ENCODE assay signal across 7 cellular contexts in genomic region chr7:140176271-140176701, GRCh38. TPM values are rescaled to one million over a fixed set of nuclear protein-coding genes. Genes with fewer than 3 reads are reported as not detected.
DNase-seq lines count a peak whose midpoint lies in the region; ATAC-seq and TF ChIP-seq lines count a peak whose summit lies in the region.

No MANE protein-coding gene starts in this region.

- TF ChIP-seq EP300 in gastroesophageal sphincter (IDR thresholded peaks at IDR 0.05): no peak

- no peak for DNase-seq in prostate gland (ENCODE audit: low spot score)
- DNase-seq in NCI-H1105 (lab: John Stamatoyannopoulos, UW): no peak
- DNase-seq in WTC11 (ENCODE audit: low spot score): no peak

- POLR2A ChIA-PET in WTC11 (lab: Charles Lee): interaction anchor here (0.6 kb wide), 1 partner anchor 14 kb away, joined by 3 read pairs; no protein-coding TSS in a partner anchor

- H3K4me1 ChIP-seq in gastroesophageal sphincter: peaks cover 0 to 31% (median 12%) of the 10 kb centered on the region in 3 donors
- H3K4me1 ChIP-seq in prostate gland (replicated peaks): no peaks in the 10 kb centered on the region

- CTCF ChIA-PET in WTC11 (lab: Charles Lee): interaction anchor here (1.0 to 3.4 kb wide), 2 partner anchors 54 to 97 kb away, joined by 3 to 15 read pairs; no protein-coding TSS in a partner anchor

- H3K36me3 Mint-ChIP-seq in WTC11: peaks cover 6% of the 10 kb centered on the region

- no peak for TF ChIP-seq CTCF in WI38 (IDR thresholded peaks at IDR 0.05; ENCODE audit: low read depth, low read length)
- TF ChIP-seq CTCF in gastroesophageal sphincter (IDR thresholded peaks at IDR 0.05): no peak
- TF ChIP-seq CTCF in prostate gland (IDR thresholded peaks at IDR 0.05): no peak
- no peak for TF ChIP-seq CTCF in WTC11 (IDR thresholded peaks at IDR 0.05)

- H3K9me3 ChIP-seq in gastroesophageal sphincter (no peaks in the 10 kb centered on the region), prostate gland (no peaks in the 10 kb centered on the region)

- ATAC-seq in GM18502 (IDR thresholded peaks at IDR 0.05; ENCODE audit: poor library complexity, unreplicated experiment) (peak; percentile 5), HG02678 (IDR thresholded peaks at IDR 0.05; ENCODE audit: unreplicated experiment) (peak; percentile 2), gastroesophageal sphincter (no peak), WTC11 (no peak)

- H3K27ac Mint-ChIP-seq in WTC11: no peak overlapping the region

- no CpG with 5 or more reads among the region's 73 CpGs for WGBS in gastroesophageal sphincter (ENCODE audit: low coverage in 1 of 2), 2 donors
- WGBS in prostate gland: 2% methylated on average over 18 of the region's 73 CpGs

- intact Hi-C loops in prostate gland (cut with DNase I): loop anchor here (2.0 to 10.0 kb wide), 2 partner anchors 141 to 479 kb away; no protein-coding TSS in a partner anchor

- peak overlapping the region; percentile 82 for H3K4me3 ChIP-seq in WI38 (ENCODE audit: low read depth, low read length)
- H3K4me3 ChIP-seq in gastroesophageal sphincter: peak overlapping the region; percentile 61 to 92
- peak overlapping the region; percentile 89 to 91 for H3K4me3 ChIP-seq in prostate gland

- TF ChIP-seq POLR2A in gastroesophageal sphincter (IDR thresholded peaks at IDR 0.05) (no peak), prostate gland (IDR thresholded peaks at IDR 0.05) (no peak)

- peaks cover 33% of the 10 kb centered on the region for H3K27me3 Mint-ChIP-seq in WTC11 (ENCODE audit: low read depth)

- H3K27me3 ChIP-seq in gastroesophageal sphincter (no peaks in the 10 kb centered on the region), prostate gland (replicated peaks; ENCODE audit: insufficient read depth) (no peaks in the 10 kb centered on the region)

- H3K36me3 ChIP-seq in gastroesophageal sphincter: no peaks in the 10 kb centered on the region
- no peaks in the 10 kb centered on the region for H3K36me3 ChIP-seq in prostate gland

- H3K27ac ChIP-seq in gastroesophageal sphincter (peak overlapping the region; percentile 91 to 98 (median 96)), prostate gland (peak overlapping the region; percentile 98 to 99)

- H3K4me3 Mint-ChIP-seq in WTC11: no peak overlapping the region

- H3K4me1 Mint-ChIP-seq in WTC11: peaks cover 21% of the 10 kb centered on the region

- H3K9me3 Mint-ChIP-seq in WTC11: peaks cover 8% of the 10 kb centered on the region; the same call in 1 of the 2 replicates

TF ChIP-seq in WTC11, 78 proteins besides CTCF, POLR2A, EP300 and RAD21:
- no peak for TF ChIP-seq MAX (CRISPR knock-in tag; IDR thresholded peaks at IDR 0.05)

RNA-seq across cellular contexts. Expression of gene KDM7A, which starts 0.5 kb away (rescaled TPM):
- total RNA-seq in gastroesophageal sphincter: 10 to 100 TPM; 15.0 to 26.3 (median 21.4) TPM
- total RNA-seq in prostate gland: 10 to 100 TPM in 1 of 2 donors, 1 to 10 TPM in 1; 9.6 to 26.5 TPM
- 11.4 to 12.4 TPM (median 12.2 TPM) in 3 replicates for total RNA-seq in WTC11 (2021)

Comparison
In these comparisons a context has a peak if more than half of its experiments do, and no peak if none do; other contexts are left out.
1. ATAC-seq: peak in GM18502 (single experiment) and HG02678 (single experiment); none in gastroesophageal sphincter (single experiment) and WTC11 (single experiment).
2. Peak in every context shown above with its lines, with median percentiles within 50 percentile points of each other: H3K4me3 ChIP-seq.